ENCODE assay signal across 8 cellular contexts in the genomic region with DNA sequence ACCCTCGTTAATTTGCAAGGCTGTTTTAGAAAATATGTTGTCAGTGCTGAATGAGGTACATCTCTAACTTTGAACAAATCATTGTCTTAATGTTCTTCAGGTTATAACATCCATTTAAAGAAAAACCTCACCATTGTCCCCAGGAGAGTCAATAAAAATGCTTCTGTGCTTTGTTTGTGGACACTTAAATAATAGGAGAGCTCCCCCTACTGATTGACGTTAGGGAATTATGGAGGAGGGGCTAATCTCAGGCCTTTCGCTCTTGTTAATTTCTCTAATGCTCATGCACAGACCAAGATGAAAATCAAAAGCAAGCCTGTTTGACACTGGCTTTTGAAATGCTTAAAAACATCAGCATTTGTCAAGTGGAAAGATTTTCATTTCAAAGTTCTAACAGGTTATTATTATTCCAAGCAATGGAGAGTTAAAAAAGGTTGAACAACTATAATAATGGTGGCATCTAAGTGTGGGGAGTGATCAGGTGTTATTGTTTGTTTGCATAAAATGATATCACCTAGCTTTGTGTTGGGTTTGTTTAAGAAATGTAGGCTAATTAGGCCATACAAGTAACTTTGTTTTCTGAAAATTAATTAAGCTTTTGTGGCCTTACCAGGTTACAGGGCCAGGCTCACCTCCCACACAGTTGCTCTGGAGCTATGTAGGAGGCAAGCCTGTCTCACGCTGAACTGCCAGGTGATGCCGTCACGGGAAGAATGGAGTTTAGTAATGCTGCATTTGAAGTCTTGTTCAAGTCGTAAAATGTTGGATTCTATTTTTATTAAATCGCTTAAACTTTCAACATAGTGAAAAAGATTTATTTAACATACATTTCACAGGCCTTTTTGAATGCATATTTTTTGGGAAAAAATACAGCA. TPM values are rescaled to one million over a fixed set of nuclear protein-coding genes. Genes with fewer than 3 reads are reported as not detected.
DNase-seq lines count a peak whose midpoint lies in the region; ATAC-seq and TF ChIP-seq lines count a peak whose summit lies in the region.

No MANE protein-coding gene starts in this region.

- intact Hi-C loops in ascending aorta (cut with DNase I), result loop anchor here (5.0 kb wide), 1 partner anchor 822 kb away; no protein-coding TSS in a partner anchor
- intact Hi-C loops in left ventricle myocardium superior (cut with micrococcal nuclease), result loop anchor here (5.0 kb wide), 1 partner anchor 822 kb away; no protein-coding TSS in a partner anchor
- intact Hi-C loops in spleen (cut with DNase I; ENCODE audit: low total_unique reads), result no loop called here

- H3K4me3 Mint-ChIP-seq in stimulated activated naive CD8-positive, alpha-beta T cell treated with anti-CD3 and anti-CD28 coated beads, Interleukin-15, amount 100 ng/mL, for 72 hours, result no peak overlapping the region

- H3K27ac ChIP-seq in ascending aorta (no peak overlapping the region), spleen (no peak overlapping the region)

- no peak overlapping the region for H3K27ac Mint-ChIP-seq in stimulated activated naive CD8-positive, alpha-beta T cell treated with anti-CD3 and anti-CD28 coated beads, Interleukin-15, amount 100 ng/mL, for 72 hours

- ATAC-seq in stimulated activated naive CD8-positive, alpha-beta T cell treated with anti-CD3 and anti-CD28 coated beads, Interleukin-15, Interleukin-2, amounts not matched to agents 100 U/mL and 50 U/mL, for 24 hours, result peak; percentile 49
- no peak for ATAC-seq in stimulated activated naive CD8-positive, alpha-beta T cell treated with anti-CD3 and anti-CD28 coated beads, Interleukin-15, amount 100 ng/mL, for 72 hours
- ATAC-seq in HG03066 (IDR thresholded peaks at IDR 0.05; ENCODE audit: low read depth, unreplicated experiment) (peak; percentile 78), left ventricle myocardium superior (peak; percentile 75)

- peaks cover 17% of the 10 kb centered on the region for H3K27me3 Mint-ChIP-seq in stimulated activated naive CD8-positive, alpha-beta T cell treated with anti-CD3 and anti-CD28 coated beads, Interleukin-15, amount 100 ng/mL, for 72 hours

- no peak overlapping the region for H3K4me3 ChIP-seq in ascending aorta
- no peak overlapping the region for H3K4me3 ChIP-seq in spleen

- H3K9me3 ChIP-seq in ascending aorta (no peaks in the 10 kb centered on the region), spleen (peaks cover 0 to 24% (median 11%) of the 10 kb centered on the region in 8 donors)

- TF ChIP-seq CTCF in ascending aorta (IDR thresholded peaks at IDR 0.05) (peak; percentile 32 to 63 (median 37)), spleen (IDR thresholded peaks at IDR 0.05 in 8 of 11, conservative IDR thresholded peaks at IDR 0.05 in 3 of 11) (peak in 10 of 11 experiments; percentile 11 to 72 (median 62))

- TF ChIP-seq POLR2A in spleen (IDR thresholded peaks at IDR 0.05), result no peak

- H3K4me1 ChIP-seq in ascending aorta (no peaks in the 10 kb centered on the region), spleen (no peaks in the 10 kb centered on the region)

- H3K36me3 ChIP-seq in ascending aorta (no peaks in the 10 kb centered on the region), spleen (no peaks in the 10 kb centered on the region)

- no peak for DNase-seq in stimulated activated naive CD8-positive, alpha-beta T cell treated with anti-CD3 and anti-CD28 coated beads, Interleukin-15, Interleukin-2, amounts not matched to agents 100 U/mL and 50 U/mL, for 24 hours
- no peak for DNase-seq in stimulated activated naive CD8-positive, alpha-beta T cell treated with anti-CD3 and anti-CD28 coated beads, Interleukin-15, amount 100 ng/mL, for 72 hours
- DNase-seq in NCI-H2171 (lab: John Stamatoyannopoulos, UW), result peak; percentile 7
- no peak for DNase-seq in ascending aorta (ENCODE audit: low spot score in 2 of 2)
- DNase-seq in left ventricle myocardium superior, result no peak
- no peak for DNase-seq in spleen
- no peak for DNase-seq in activated gamma-delta T cell treated with Interleukin-2 at 50 U/mL for 16 hours

- H3K27me3 ChIP-seq in ascending aorta, result no peaks in the 10 kb centered on the region
- H3K27me3 ChIP-seq in spleen (replicated peaks in 1 of 7), result no peaks in the 10 kb centered on the region

- peaks cover 12 to 17% of the 10 kb centered on the region in 2 donors for H3K9me3 Mint-ChIP-seq in stimulated activated naive CD8-positive, alpha-beta T cell treated with anti-CD3 and anti-CD28 coated beads, Interleukin-15, amount 100 ng/mL, for 72 hours

- 67 to 74% (median 69%) methylated on average over 8 of the region's 8 CpGs for WGBS in spleen, 5 donors

- H3K4me1 Mint-ChIP-seq in stimulated activated naive CD8-positive, alpha-beta T cell treated with anti-CD3 and anti-CD28 coated beads, Interleukin-15, amount 100 ng/mL, for 72 hours, result no peaks in the 10 kb centered on the region

RNA-seq across cellular contexts. Expression of a gene that starts 51.7 kb away (rescaled TPM):
- total RNA-seq in ascending aorta (not detected), left ventricle myocardium superior (not detected), spleen (not detected)
- not detected for polyA plus RNA-seq in spleen
